In genomic region chr12:24903305-24904088, GRCh38 we compare ENCODE assay signal across 8 cellular contexts. TPM values are rescaled to one million over a fixed set of nuclear protein-coding genes. Genes with fewer than 3 reads are reported as not detected.
A peak's percentile ranks its signal among the peaks of the same experiment; 100 is the strongest.
DNase-seq lines count a peak whose midpoint lies in the region; ATAC-seq and TF ChIP-seq lines count a peak whose summit lies in the region.

No MANE protein-coding gene starts in this region.

- peak overlapping the region in 1 of 3 donors; percentile 34 for H3K9ac ChIP-seq in skeletal muscle tissue (ENCODE audit: low read depth in 1 of 3, low read length in 3 of 3)

- ATAC-seq in GM18519 (IDR thresholded peaks at IDR 0.05; ENCODE audit: low FRiP score, unreplicated experiment): no peak

- H3K9me3 ChIP-seq in skeletal muscle tissue (ENCODE audit: control insufficient read depth in 3 of 3, low read length in 3 of 3): no peaks in the 10 kb centered on the region

- peaks cover 7% of the 10 kb centered on the region for H3K9me3 Mint-ChIP-seq in activated naive CD8-positive, alpha-beta T cell treated with anti-CD3 and anti-CD28 coated beads for 36 hours

- peaks cover 12% of the 10 kb centered on the region for H3K27me3 Mint-ChIP-seq in activated naive CD8-positive, alpha-beta T cell treated with anti-CD3 and anti-CD28 coated beads for 36 hours

- no peak for TF ChIP-seq CTCF in GM20000 (IDR thresholded peaks at IDR 0.05; ENCODE audit: extremely low read depth, missing control alignments)

- peak overlapping the region; percentile 1 for H3K27ac Mint-ChIP-seq in activated naive CD8-positive, alpha-beta T cell treated with anti-CD3 and anti-CD28 coated beads for 36 hours

- peak overlapping the region; percentile 62 for H3K4me3 ChIP-seq in iPS-11a (ENCODE audit: low read depth, low read length)
- H3K4me3 ChIP-seq in skeletal muscle tissue (ENCODE audit: low read length in 3 of 3): peak overlapping the region; percentile 61 to 65 (median 63)

- peaks cover 26% of the 10 kb centered on the region for H3K4me1 Mint-ChIP-seq in activated naive CD8-positive, alpha-beta T cell treated with anti-CD3 and anti-CD28 coated beads for 36 hours

- peak overlapping the region; percentile 86 for H3K4me3 Mint-ChIP-seq in activated naive CD8-positive, alpha-beta T cell treated with anti-CD3 and anti-CD28 coated beads for 36 hours

- H3K36me3 Mint-ChIP-seq in activated naive CD8-positive, alpha-beta T cell treated with anti-CD3 and anti-CD28 coated beads for 36 hours: peaks cover 14% of the 10 kb centered on the region

- peaks cover 9 to 15% (median 10%) of the 10 kb centered on the region in 3 donors for H3K27me3 ChIP-seq in skeletal muscle tissue (ENCODE audit: control insufficient read depth in 3 of 3, insufficient read depth in 3 of 3, low read length in 3 of 3)

- H3K36me3 ChIP-seq in skeletal muscle tissue (ENCODE audit: control insufficient read depth in 3 of 3, insufficient read depth in 3 of 3, low read length in 3 of 3): no peaks in the 10 kb centered on the region

- H3K4me1 ChIP-seq in skeletal muscle tissue (ENCODE audit: control insufficient read depth in 3 of 3, insufficient read depth in 3 of 3, low read length in 3 of 3): peaks cover 0 to 14% (median 6%) of the 10 kb centered on the region in 3 donors

- peak; percentile 42 for DNase-seq in GM20000 (ENCODE audit: low spot score)
- peak; percentile 27 for DNase-seq in activated naive CD8-positive, alpha-beta T cell treated with anti-CD3 and anti-CD28 coated beads for 36 hours
- DNase-seq in NCI-H2227 treated with DMSO at 0.1 percent for 48 hours (lab: John Stamatoyannopoulos, UW): no peak
- DNase-seq in SIG-M5 treated with dmso at 0.1 percent for 504 hours (lab: John Stamatoyannopoulos, UW; ENCODE audit: unreplicated experiment): no peak
- DNase-seq in NCI-H2029 (lab: John Stamatoyannopoulos, UW): no peak

- H3K27ac ChIP-seq in skeletal muscle tissue (ENCODE audit: low read depth, low read length): peak overlapping the region; percentile 42

RNA-seq across cellular contexts. Expression of gene BCAT1, which starts 45.4 kb away (rescaled TPM):
- 10 to 100 TPM; 58.7 to 59.6 TPM for total RNA-seq in activated naive CD8-positive, alpha-beta T cell treated with anti-CD3 and anti-CD28 coated beads for 36 hours
- 33.4 TPM for total RNA-seq in skeletal muscle tissue

Comparison
In these comparisons a context has a peak if more than half of its experiments do, and no peak if none do; other contexts are left out.
1. DNase-seq: peak in GM20000 (single experiment) and activated naive CD8-positive, alpha-beta T cell treated with anti-CD3 and anti-CD28 coated beads for 36 hours (single experiment); none in NCI-H2227 treated with DMSO at 0.1 percent for 48 hours (single experiment), SIG-M5 treated with dmso at 0.1 percent for 504 hours (single experiment) and NCI-H2029 (single experiment).